In the genomic region with DNA sequence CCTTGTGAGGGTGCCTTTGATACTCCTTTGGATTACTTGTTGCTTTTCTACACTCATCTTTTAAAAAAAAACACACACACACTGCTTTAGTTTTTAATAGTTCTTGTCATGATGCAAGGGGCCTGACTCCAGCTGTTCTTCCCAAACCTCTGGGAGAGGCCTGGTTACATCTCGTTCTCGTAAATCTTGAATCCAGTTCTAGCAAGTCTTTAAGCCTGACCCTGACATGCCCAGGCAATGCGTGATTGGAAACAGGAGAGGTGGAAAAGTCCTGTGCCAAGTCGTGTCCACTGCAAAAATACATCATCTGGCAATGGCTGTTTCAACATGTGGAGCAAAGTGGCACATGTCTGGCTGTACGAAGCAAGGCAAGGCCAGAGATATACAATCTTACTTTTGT, we compare ENCODE assay signal across 13 cellular contexts.
DNase-seq lines count a peak whose midpoint lies in the region; ATAC-seq and TF ChIP-seq lines count a peak whose summit lies in the region.
"Had no signal": no experiment of that assay in that cellular context is flagged by ENCODE, and none has a peak within 500 bp of the region (broad histone marks: within the 10 kb centered on the region; RNA-seq: fewer than 3 reads in every experiment).

No MANE protein-coding gene starts in this region.

- H3K27ac ChIP-seq in esophagus (ENCODE audit: low read depth in 2 of 2, low read length in 1 of 2) (peak overlapping the region; percentile 55 to 71), mesodermal cell (ENCODE audit: low read depth, low read length, severe bottlenecking) (peak overlapping the region; percentile 61), subcutaneous abdominal adipose tissue (ENCODE audit: low read depth, low read length) (peak overlapping the region; percentile 27)

- H3K9me3 ChIP-seq in esophagus (ENCODE audit: control insufficient read depth in 2 of 2, insufficient read depth in 1 of 2, low read depth in 1 of 2, low read length in 1 of 2): no peaks in the 10 kb centered on the region
- peaks cover 3% of the 10 kb centered on the region for H3K9me3 ChIP-seq in mesodermal cell (ENCODE audit: control insufficient read depth, low read length)
- peaks cover 0 to 6% (median 0%) of the 10 kb centered on the region in 5 donors for H3K9me3 ChIP-seq in subcutaneous abdominal adipose tissue (ENCODE audit: control insufficient read depth in 5 of 5, low read length in 5 of 5)

- H3K4me1 ChIP-seq in esophagus (ENCODE audit: control insufficient read depth in 2 of 2, insufficient read depth in 2 of 2, low read length in 1 of 2): peaks cover 0 to 5% of the 10 kb centered on the region in 2 donors
- peaks cover 7% of the 10 kb centered on the region for H3K4me1 ChIP-seq in mesodermal cell (ENCODE audit: control insufficient read depth, insufficient read depth, low read length, poor library complexity, severe bottlenecking)
- peaks cover 0 to 14% (median 0%) of the 10 kb centered on the region in 5 donors for H3K4me1 ChIP-seq in subcutaneous abdominal adipose tissue (ENCODE audit: control insufficient read depth in 5 of 5, insufficient read depth in 5 of 5, low read length in 5 of 5)

- H3K27me3 Mint-ChIP-seq in HFFc6 (ENCODE audit: insufficient read depth): no peaks in the 10 kb centered on the region
- peaks cover 6% of the 10 kb centered on the region for H3K27me3 Mint-ChIP-seq in activated CD8-positive, alpha-beta memory T cell treated with anti-CD3 and anti-CD28 coated beads, Interleukin-2, amount 10 ng/mL, durations not matched to agents 7 days and 5 days
- H3K27me3 Mint-ChIP-seq: activated CD4-positive, alpha-beta memory T cell treated with anti-CD3 and anti-CD28 coated beads, Interleukin-2, amount 10 ng/mL, durations not matched to agents 7 days and 5 days; activated naive CD4-positive, alpha-beta T cell treated with anti-CD3 and anti-CD28 coated beads, Interleukin-2, amount 50 U/mL, for 24 hours had no signal

- TF ChIP-seq CTCF in HFFc6 (IDR thresholded peaks at IDR 0.05): no peak

- no peak for ATAC-seq in activated CD8-positive, alpha-beta memory T cell treated with anti-CD3 and anti-CD28 coated beads, Interleukin-2, amount 10 ng/mL, durations not matched to agents 7 days and 5 days
- ATAC-seq in GM18909 (IDR thresholded peaks at IDR 0.05; ENCODE audit: poor library complexity, unreplicated experiment): no peak
- ATAC-seq in GM21619 (IDR thresholded peaks at IDR 0.05; ENCODE audit: unreplicated experiment): no peak

- H3K4me1 Mint-ChIP-seq in HFFc6 (ENCODE audit: low read depth): peaks cover 31% of the 10 kb centered on the region
- peaks cover 28% of the 10 kb centered on the region for H3K4me1 Mint-ChIP-seq in activated CD8-positive, alpha-beta memory T cell treated with anti-CD3 and anti-CD28 coated beads, Interleukin-2, amount 10 ng/mL, durations not matched to agents 7 days and 5 days
- H3K4me1 Mint-ChIP-seq: activated naive CD4-positive, alpha-beta T cell treated with anti-CD3 and anti-CD28 coated beads, Interleukin-2, amount 50 U/mL, for 24 hours had no signal

- peaks cover under 1% of the 10 kb centered on the region for H3K9me3 Mint-ChIP-seq in HFFc6
- no peaks in the 10 kb centered on the region for H3K9me3 Mint-ChIP-seq in activated CD8-positive, alpha-beta memory T cell treated with anti-CD3 and anti-CD28 coated beads, Interleukin-2, amount 10 ng/mL, durations not matched to agents 7 days and 5 days (ENCODE audit: low read depth)

- DNase-seq in HFFc6 (no peak), SKM-1 treated with dmso at 0.1 percent for 144 hours (lab: John Stamatoyannopoulos, UW; ENCODE audit: unreplicated experiment) (no peak)
- no peak for DNase-seq in activated CD8-positive, alpha-beta memory T cell treated with anti-CD3 and anti-CD28 coated beads, Interleukin-2, amount 10 ng/mL, durations not matched to agents 7 days and 5 days
- DNase-seq: activated CD4-positive, alpha-beta memory T cell treated with anti-CD3 and anti-CD28 coated beads, Interleukin-2, amount 10 ng/mL, durations not matched to agents 7 days and 5 days; NCI-H1417 treated with DMSO at 0.1 percent for 48 hours; stimulated activated CD4-positive, alpha-beta T cell treated with anti-CD3 and anti-CD28 coated beads, Interleukin-4, amount 100 ng/mL, for 24 hours; T-helper 1 cell had no signal

- H3K27ac Mint-ChIP-seq in HFFc6: peak overlapping the region; percentile 66
- no peak overlapping the region for H3K27ac Mint-ChIP-seq in activated CD8-positive, alpha-beta memory T cell treated with anti-CD3 and anti-CD28 coated beads, Interleukin-2, amount 10 ng/mL, durations not matched to agents 7 days and 5 days
- H3K27ac Mint-ChIP-seq: activated CD4-positive, alpha-beta memory T cell treated with anti-CD3 and anti-CD28 coated beads, Interleukin-2, amount 10 ng/mL, durations not matched to agents 7 days and 5 days; activated naive CD4-positive, alpha-beta T cell treated with anti-CD3 and anti-CD28 coated beads, Interleukin-2, amount 50 U/mL, for 24 hours had no signal

- no peak overlapping the region for H3K4me3 Mint-ChIP-seq in HFFc6
- no peak overlapping the region for H3K4me3 Mint-ChIP-seq in activated CD8-positive, alpha-beta memory T cell treated with anti-CD3 and anti-CD28 coated beads, Interleukin-2, amount 10 ng/mL, durations not matched to agents 7 days and 5 days
- H3K4me3 Mint-ChIP-seq: activated CD4-positive, alpha-beta memory T cell treated with anti-CD3 and anti-CD28 coated beads, Interleukin-2, amount 10 ng/mL, durations not matched to agents 7 days and 5 days; activated naive CD4-positive, alpha-beta T cell treated with anti-CD3 and anti-CD28 coated beads, Interleukin-2, amount 50 U/mL, for 24 hours had no signal

- no peak overlapping the region for H3K4me3 ChIP-seq in esophagus (ENCODE audit: low read depth in 1 of 2, low read length in 2 of 2)
- H3K4me3 ChIP-seq in mesodermal cell (ENCODE audit: extremely low read depth, insufficient read depth, low read length, poor library complexity, severe bottlenecking): no peak overlapping the region
- peak overlapping the region in 1 of 5 donors; percentile 19 for H3K4me3 ChIP-seq in subcutaneous abdominal adipose tissue (ENCODE audit: low read depth in 1 of 5, low read length in 5 of 5)

- H3K36me3 Mint-ChIP-seq in HFFc6 (ENCODE audit: low read depth): peaks cover under 1% of the 10 kb centered on the region; the same call in 1 of the 2 replicates
- H3K36me3 Mint-ChIP-seq in activated CD8-positive, alpha-beta memory T cell treated with anti-CD3 and anti-CD28 coated beads, Interleukin-2, amount 10 ng/mL, durations not matched to agents 7 days and 5 days: no peaks in the 10 kb centered on the region
- H3K36me3 Mint-ChIP-seq: activated naive CD4-positive, alpha-beta T cell treated with anti-CD3 and anti-CD28 coated beads, Interleukin-2, amount 50 U/mL, for 24 hours had no signal

- no peak overlapping the region for H3K9ac ChIP-seq in subcutaneous abdominal adipose tissue (ENCODE audit: low read length in 5 of 5)

- 39 to 54% methylated on average over 5 of the region's 5 CpGs for WGBS in esophagus, 2 donors
- 94 to 100% methylated on average over 4 to 5 of the region's 5 CpGs for WGBS in mesodermal cell (ENCODE audit: insufficient coverage in 2 of 2), 2 experiments

- CTCF ChIA-PET in activated CD8-positive, alpha-beta memory T cell treated with anti-CD3 and anti-CD28 coated beads, Interleukin-2, amount 10 ng/mL, durations not matched to agents 7 days and 5 days (lab: Charles Lee): no interaction called here

- H3K36me3 ChIP-seq in esophagus (ENCODE audit: control insufficient read depth in 2 of 2, insufficient read depth in 2 of 2, low read length in 1 of 2) (no peaks in the 10 kb centered on the region), mesodermal cell (ENCODE audit: control insufficient read depth, insufficient read depth, low read length) (no peaks in the 10 kb centered on the region), subcutaneous abdominal adipose tissue (ENCODE audit: control insufficient read depth in 5 of 5, insufficient read depth in 5 of 5, low read length in 5 of 5) (no peaks in the 10 kb centered on the region)

- H3K27me3 ChIP-seq in esophagus (ENCODE audit: control insufficient read depth in 1 of 2, insufficient read depth in 2 of 2, low read length in 2 of 2) (no peaks in the 10 kb centered on the region), subcutaneous abdominal adipose tissue (ENCODE audit: control insufficient read depth in 5 of 5, insufficient read depth in 4 of 5, low read length in 5 of 5) (no peaks in the 10 kb centered on the region)
